In genomic region chr1:12480748-12481362, GRCh38 we compare ENCODE assay signal across 1 cellular context.
TF ChIP-seq lines count a peak whose summit lies in the region.

No MANE protein-coding gene starts in this region.

TF ChIP-seq in HCT116, 20 proteins besides CTCF, POLR2A, EP300 and RAD21 (continued from another document):
- TF ChIP-seq SP1 (IDR thresholded peaks at IDR 0.05; ENCODE audit: low read depth) (no peak), FOSL1 (IDR thresholded peaks at IDR 0.05; ENCODE audit: low read depth) (no peak), JUND (IDR thresholded peaks at IDR 0.05) (no peak), ATF3 (IDR thresholded peaks at IDR 0.05) (no peak), EGR1 (IDR thresholded peaks at IDR 0.05; ENCODE audit: low read depth) (no peak), ELF1 (IDR thresholded peaks at IDR 0.05; ENCODE audit: borderline replicate concordance, low read depth) (no peak)
